Comparison of ENCODE assay signal across 8 cellular contexts in genomic region chr6:53359088-53359842, GRCh38. TPM values are rescaled to one million over a fixed set of nuclear protein-coding genes. Genes with fewer than 3 reads are reported as not detected.
A peak's percentile ranks its signal among the peaks of the same experiment; 100 is the strongest.
DNase-seq lines count a peak whose midpoint lies in the region; ATAC-seq and TF ChIP-seq lines count a peak whose summit lies in the region.

No MANE protein-coding gene starts in this region.

- H3K4me1 ChIP-seq in left ventricle myocardium inferior (peaks cover 25% of the 10 kb centered on the region), upper lobe of right lung (peaks cover 8% of the 10 kb centered on the region)

- DNase-seq in GM13976 (ENCODE audit: low spot score) (peak; percentile 99), NCI-H146 (lab: John Stamatoyannopoulos, UW) (peak; percentile 97), T-helper 1 cell (peak; percentile 76 to 94 (median 83)), amygdala (lab: John Stamatoyannopoulos, UW) (peak; percentile 74 to 100 (median 94)), left ventricle myocardium inferior (peak; percentile 97), progenitor cell of endocrine pancreas (ENCODE audit: low spot score, unreplicated experiment) (peak; percentile 94), upper lobe of right lung (peak; percentile 98)

- peaks cover 35% of the 10 kb centered on the region for H3K27me3 Mint-ChIP-seq in progenitor cell of endocrine pancreas

- ATAC-seq in HG02798 (IDR thresholded peaks at IDR 0.05; ENCODE audit: poor library complexity, unreplicated experiment) (peak; percentile 98), upper lobe of right lung (peak; percentile 97)

- TF ChIP-seq CTCF in GM13976 (IDR thresholded peaks at IDR 0.05; ENCODE audit: borderline replicate concordance, control extremely low read depth, extremely low read depth, insufficient read depth, missing control alignments) (no peak), left ventricle myocardium inferior (IDR thresholded peaks at IDR 0.05; ENCODE audit: borderline replicate concordance) (no peak), progenitor cell of endocrine pancreas (IDR thresholded peaks at IDR 0.05; ENCODE audit: unreplicated experiment) (no peak), upper lobe of right lung (IDR thresholded peaks at IDR 0.05) (no peak)

- peak overlapping the region; percentile 95 for H3K27ac Mint-ChIP-seq in progenitor cell of endocrine pancreas

- H3K4me3 ChIP-seq in left ventricle myocardium inferior (peak overlapping the region; percentile 73), upper lobe of right lung (peak overlapping the region; percentile 56)

- in situ Hi-C loops in GM13976 (cut with MboI; ENCODE audit: low sequenced_read_pairs, unreplicated experiment) = no loop called here

- peaks cover 27% of the 10 kb centered on the region for H3K4me1 Mint-ChIP-seq in progenitor cell of endocrine pancreas (ENCODE audit: low read depth)

- H3K36me3 ChIP-seq in left ventricle myocardium inferior (no peaks in the 10 kb centered on the region), upper lobe of right lung (no peaks in the 10 kb centered on the region)

- H3K9me3 Mint-ChIP-seq in progenitor cell of endocrine pancreas (ENCODE audit: low read depth) = no peaks in the 10 kb centered on the region

- intact Hi-C loops in left ventricle myocardium inferior (cut with micrococcal nuclease) = no loop called here
- intact Hi-C loops in upper lobe of right lung (cut with DNase I) = no loop called here

- peak overlapping the region; percentile 75 for H3K4me3 Mint-ChIP-seq in progenitor cell of endocrine pancreas (ENCODE audit: low read depth)

- no peaks in the 10 kb centered on the region for H3K27me3 ChIP-seq in left ventricle myocardium inferior (ENCODE audit: low read depth)
- H3K27me3 ChIP-seq in upper lobe of right lung = no peaks in the 10 kb centered on the region

- peak overlapping the region; percentile 94 for H3K27ac ChIP-seq in left ventricle myocardium inferior (replicated peaks)
- peak overlapping the region; percentile 88 for H3K27ac ChIP-seq in upper lobe of right lung

- no peaks in the 10 kb centered on the region for H3K36me3 Mint-ChIP-seq in progenitor cell of endocrine pancreas (ENCODE audit: insufficient read depth)

- no peaks in the 10 kb centered on the region for H3K9me3 ChIP-seq in left ventricle myocardium inferior (replicated peaks)
- no peaks in the 10 kb centered on the region for H3K9me3 ChIP-seq in upper lobe of right lung

RNA-seq across cellular contexts. Expression of gene ELOVL5, which starts 10.5 kb away (rescaled TPM):
- total RNA-seq in left ventricle myocardium inferior (19.0 TPM), progenitor cell of endocrine pancreas (67.1 and 74.4 TPM in 2 replicates), upper lobe of right lung (80.4 TPM)

Comparison
In these comparisons a context has a peak if more than half of its experiments do, and no peak if none do; other contexts are left out.
1. Peak in every context shown above with its lines: DNase-seq, ATAC-seq, H3K4me3 ChIP-seq and H3K27ac ChIP-seq.